Comparison of ENCODE assay signal across 24 cellular contexts in the genomic region with DNA sequence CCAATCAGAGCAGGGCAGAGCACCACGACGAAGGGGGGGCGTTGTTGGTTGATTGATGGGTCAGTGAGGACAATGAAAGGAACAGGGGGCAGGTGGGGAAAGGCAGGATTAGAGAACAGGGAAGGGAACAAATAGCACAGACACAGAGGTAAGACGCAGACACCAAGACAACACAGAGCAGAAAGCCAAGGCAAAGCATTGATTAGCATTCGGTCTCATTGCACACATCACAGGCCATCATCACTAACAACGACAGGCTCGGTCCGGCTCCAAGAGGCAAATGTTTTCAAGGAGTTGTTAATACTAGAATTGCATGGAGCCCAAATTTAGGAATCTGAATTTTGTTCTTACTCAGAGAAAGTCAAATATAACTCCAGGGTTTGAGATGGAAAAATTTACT.
"Had no signal": no experiment of that assay in that cellular context is flagged by ENCODE, and none has a peak within 500 bp of the region (broad histone marks: within the 10 kb centered on the region; RNA-seq: fewer than 3 reads in every experiment).

No MANE protein-coding gene starts in this region.

- H3K27ac ChIP-seq: cardiac muscle cell, left ventricle myocardium inferior, neutrophil, ovary, right atrium auricular region, tibial artery had no signal

- H3K4me1 Mint-ChIP-seq: activated B cell treated with CpG ODN at 0.5 μM for 24 hours; activated naive CD8-positive, alpha-beta T cell treated with anti-CD3 and anti-CD28 coated beads, Interleukin-2, amount 50 U/mL, for 24 hours; mesothelial cell of epicardium had no signal

- ATAC-seq: activated CD8-positive, alpha-beta memory T cell treated with anti-CD3 and anti-CD28 coated beads, Interleukin-2, amount 10 ng/mL, durations not matched to agents 7 days and 5 days; activated naive CD8-positive, alpha-beta T cell treated with anti-CD3 and anti-CD28 coated beads, Interleukin-2, amount 50 U/mL, for 24 hours; esophagus mucosa; naive thymus-derived CD8-positive, alpha-beta T cell; psoas muscle had no signal

- H3K4me3 Mint-ChIP-seq: activated B cell treated with CpG ODN at 0.5 μM for 24 hours; activated CD4-positive, alpha-beta memory T cell treated with anti-CD3 and anti-CD28 coated beads for 36 hours; activated CD8-positive, alpha-beta memory T cell treated with anti-CD3 and anti-CD28 coated beads, Interleukin-2, amount 10 ng/mL, durations not matched to agents 7 days and 5 days; activated naive CD8-positive, alpha-beta T cell treated with anti-CD3 and anti-CD28 coated beads, Interleukin-2, amount 50 U/mL, for 24 hours; mesothelial cell of epicardium; naive thymus-derived CD8-positive, alpha-beta T cell; stimulated activated naive CD8-positive, alpha-beta T cell treated with anti-CD3 and anti-CD28 coated beads, Interleukin-15, Interleukin-2, amounts not matched to agents 100 ng/mL and 50 ng/mL, for 24 hours had no signal

- H3K36me3 ChIP-seq: ovary had no signal

- DNase-seq: activated B cell treated with CpG ODN at 0.5 μM for 24 hours; activated CD4-positive, alpha-beta memory T cell treated with anti-CD3 and anti-CD28 coated beads for 36 hours; activated CD4-positive, alpha-beta T cell treated with anti-CD3 and anti-CD28 coated beads for 4 hours; activated CD8-positive, alpha-beta memory T cell treated with anti-CD3 and anti-CD28 coated beads, Interleukin-2, amount 10 ng/mL, durations not matched to agents 7 days and 5 days; activated gamma-delta T cell treated with Interleukin-2 at 50 U/mL for 16 hours; activated naive CD8-positive, alpha-beta T cell treated with anti-CD3 and anti-CD28 coated beads, Interleukin-2, amount 50 U/mL, for 24 hours; activated T-cell treated with anti-CD3 and anti-CD28 coated beads for 4 hours; cortex of kidney; effector CD4-positive, alpha-beta T cell; foreskin melanocyte; hypothalamus; left ventricle myocardium inferior; naive thymus-derived CD8-positive, alpha-beta T cell; psoas muscle; stimulated activated CD4-positive, alpha-beta T cell treated with anti-CD3 and anti-CD28 coated beads, Interleukin-4, amount 100 ng/mL, for 24 hours; T1000 had no signal

- H3K9me3 Mint-ChIP-seq: activated B cell treated with CpG ODN at 0.5 μM for 24 hours; activated CD4-positive, alpha-beta memory T cell treated with anti-CD3 and anti-CD28 coated beads for 36 hours; activated naive CD8-positive, alpha-beta T cell treated with anti-CD3 and anti-CD28 coated beads, Interleukin-2, amount 50 U/mL, for 24 hours; mesothelial cell of epicardium; naive thymus-derived CD8-positive, alpha-beta T cell; stimulated activated naive CD8-positive, alpha-beta T cell treated with anti-CD3 and anti-CD28 coated beads, Interleukin-15, Interleukin-2, amounts not matched to agents 100 ng/mL and 50 ng/mL, for 24 hours had no signal

- H3K4me3 ChIP-seq: cardiac muscle cell, left ventricle myocardium inferior, ovary, psoas muscle, right atrium auricular region, tibial artery had no signal

- H3K27me3 Mint-ChIP-seq: activated B cell treated with CpG ODN at 0.5 μM for 24 hours; activated CD4-positive, alpha-beta memory T cell treated with anti-CD3 and anti-CD28 coated beads for 36 hours; activated CD8-positive, alpha-beta memory T cell treated with anti-CD3 and anti-CD28 coated beads, Interleukin-2, amount 10 ng/mL, durations not matched to agents 7 days and 5 days; activated naive CD8-positive, alpha-beta T cell treated with anti-CD3 and anti-CD28 coated beads, Interleukin-2, amount 50 U/mL, for 24 hours; naive thymus-derived CD8-positive, alpha-beta T cell; stimulated activated naive CD8-positive, alpha-beta T cell treated with anti-CD3 and anti-CD28 coated beads, Interleukin-15, Interleukin-2, amounts not matched to agents 100 ng/mL and 50 ng/mL, for 24 hours had no signal

- H3K9me3 ChIP-seq: left ventricle myocardium inferior, neutrophil, ovary, psoas muscle, right atrium auricular region, tibial artery had no signal

- H3K27me3 ChIP-seq: cardiac muscle cell, neutrophil, ovary, right atrium auricular region, tibial artery had no signal

- H3K27ac Mint-ChIP-seq: activated B cell treated with CpG ODN at 0.5 μM for 24 hours; activated CD4-positive, alpha-beta memory T cell treated with anti-CD3 and anti-CD28 coated beads for 36 hours; activated CD8-positive, alpha-beta memory T cell treated with anti-CD3 and anti-CD28 coated beads, Interleukin-2, amount 10 ng/mL, durations not matched to agents 7 days and 5 days; activated naive CD8-positive, alpha-beta T cell treated with anti-CD3 and anti-CD28 coated beads, Interleukin-2, amount 50 U/mL, for 24 hours; mesothelial cell of epicardium; stimulated activated naive CD8-positive, alpha-beta T cell treated with anti-CD3 and anti-CD28 coated beads, Interleukin-15, Interleukin-2, amounts not matched to agents 100 ng/mL and 50 ng/mL, for 24 hours had no signal
